ENCODE assay signal across 8 cellular contexts in genomic region chr12:75635606-75636444, GRCh38.
DNase-seq lines count a peak whose midpoint lies in the region; ATAC-seq and TF ChIP-seq lines count a peak whose summit lies in the region.

No MANE protein-coding gene starts in this region.

- H3K36me3 ChIP-seq in CD8-positive, alpha-beta T cell (ENCODE audit: insufficient read depth, low read length) = no peaks in the 10 kb centered on the region

- no peak for TF ChIP-seq CTCF in CD8-positive, alpha-beta T cell (IDR thresholded peaks at IDR 0.05)
- TF ChIP-seq CTCF in coronary artery (IDR thresholded peaks at IDR 0.05) = no peak

- no peaks in the 10 kb centered on the region for H3K27me3 Mint-ChIP-seq in CD8-positive, alpha-beta T cell (ENCODE audit: low read depth)

- no peak overlapping the region for H3K27ac Mint-ChIP-seq in CD8-positive, alpha-beta T cell

- peaks cover 3% of the 10 kb centered on the region for H3K4me1 Mint-ChIP-seq in CD8-positive, alpha-beta T cell (ENCODE audit: low read depth)

- no peaks in the 10 kb centered on the region for H3K36me3 Mint-ChIP-seq in CD8-positive, alpha-beta T cell

- H3K4me1 ChIP-seq in CD8-positive, alpha-beta T cell (ENCODE audit: insufficient read depth, low read length) = no peaks in the 10 kb centered on the region

- POLR2A ChIA-PET in CD8-positive, alpha-beta T cell (lab: Charles Lee) = no interaction called here

- H3K27me3 ChIP-seq in CD8-positive, alpha-beta T cell (ENCODE audit: insufficient read depth, low read length) = no peaks in the 10 kb centered on the region

- CTCF ChIA-PET in CD8-positive, alpha-beta T cell (lab: Charles Lee) = no interaction called here

- H3K9me3 ChIP-seq in CD8-positive, alpha-beta T cell (ENCODE audit: low read length) = no peaks in the 10 kb centered on the region

- no peaks in the 10 kb centered on the region for H3K9me3 Mint-ChIP-seq in CD8-positive, alpha-beta T cell

- H3K4me3 ChIP-seq in CD8-positive, alpha-beta T cell (ENCODE audit: low read depth, low read length) = no peak overlapping the region
- no peak overlapping the region for H3K4me3 ChIP-seq in coronary artery

- peak; percentile 67 for ATAC-seq in GM21515 (IDR thresholded peaks at IDR 0.05; ENCODE audit: unreplicated experiment)
- ATAC-seq in CD8-positive, alpha-beta T cell = no peak
- ATAC-seq in HG03196 (IDR thresholded peaks at IDR 0.05; ENCODE audit: unreplicated experiment) = no peak

- no peak overlapping the region for H3K4me3 Mint-ChIP-seq in CD8-positive, alpha-beta T cell

- H3K27ac ChIP-seq in CD8-positive, alpha-beta T cell (ENCODE audit: low read depth, low read length) = no peak overlapping the region
- H3K27ac ChIP-seq in coronary artery = no peak overlapping the region

- intact Hi-C loops in CD8-positive, alpha-beta T cell (cut with DNase I, micrococcal nuclease) = no loop called here

- peak; percentile 63 for DNase-seq in AG20443 (ENCODE audit: low spot score)
- peak; percentile 27 to 69 for DNase-seq in NOMO-1 (lab: John Stamatoyannopoulos, UW; ENCODE audit: unreplicated experiment in 2 of 2)
- peak; percentile 14 for DNase-seq in fibroblast of gingiva (ENCODE audit: low read depth)
- DNase-seq in CD8-positive, alpha-beta T cell = no peak
- DNase-seq in hypothalamus (lab: John Stamatoyannopoulos, UW) = no peak
- no peak for DNase-seq in coronary artery (ENCODE audit: low spot score)

Comparison
In these comparisons a context has a peak if more than half of its experiments do, and no peak if none do; other contexts are left out.
1. DNase-seq: peak in AG20443 (single experiment), NOMO-1 (2 of 2) and fibroblast of gingiva (single experiment); none in CD8-positive, alpha-beta T cell (0 of 7), hypothalamus (0 of 51) and coronary artery (single experiment).